In the genomic region with DNA sequence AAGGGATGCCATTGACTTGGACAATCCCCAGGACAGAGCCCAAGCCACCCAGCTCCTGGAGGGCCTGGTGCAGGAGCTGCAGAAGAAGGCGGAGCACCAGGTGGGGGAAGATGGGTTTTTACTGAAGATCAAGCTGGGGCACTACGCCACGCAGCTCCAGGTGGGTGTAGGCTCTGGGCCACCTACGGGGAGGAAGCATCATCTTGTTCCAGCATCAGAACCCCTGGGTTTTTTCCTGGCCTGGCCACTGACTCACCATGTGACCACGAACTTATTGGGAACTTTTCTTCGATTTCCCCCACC, we compare ENCODE assay signal across 9 cellular contexts. TPM values are rescaled to one million over a fixed set of nuclear protein-coding genes. Genes with fewer than 3 reads are reported as not detected.
DNase-seq lines count a peak whose midpoint lies in the region; ATAC-seq and TF ChIP-seq lines count a peak whose summit lies in the region.
"Had no signal": no experiment of that assay in that cellular context is flagged by ENCODE, and none has a peak within 500 bp of the region (broad histone marks: within the 10 kb centered on the region; RNA-seq: fewer than 3 reads in every experiment).

No MANE protein-coding gene starts in this region.

- H3K27ac ChIP-seq in RWPE2 (ENCODE audit: poor library complexity, severe bottlenecking) = no peak overlapping the region
- peak overlapping the region; percentile 93 for H3K27ac ChIP-seq in naive thymus-derived CD4-positive, alpha-beta T cell (ENCODE audit: low read depth, low read length)

- H3K27me3 Mint-ChIP-seq in activated T-cell treated with anti-CD3 and anti-CD28 coated beads, Interleukin-2, amount 50 U/mL, for 4 hours (ENCODE audit: low read depth) = no peaks in the 10 kb centered on the region
- H3K27me3 Mint-ChIP-seq in naive thymus-derived CD4-positive, alpha-beta T cell = no peaks in the 10 kb centered on the region
- no peaks in the 10 kb centered on the region for H3K27me3 Mint-ChIP-seq in stimulated activated naive B cell treated with anti-CD40 and anti-IgM and Interleukin-4, amounts not matched to agents 10 μg/mL and 1 μg/mL and 100 μg/mL, for 72 hours
- peaks cover 24% of the 10 kb centered on the region for H3K27me3 Mint-ChIP-seq in HFFc6 (ENCODE audit: insufficient read depth)

- no peaks in the 10 kb centered on the region for H3K9me3 Mint-ChIP-seq in activated T-cell treated with anti-CD3 and anti-CD28 coated beads, Interleukin-2, amount 50 U/mL, for 4 hours
- H3K9me3 Mint-ChIP-seq in naive thymus-derived CD4-positive, alpha-beta T cell = peaks cover 0 to 2% (median 0%) of the 10 kb centered on the region in 11 donors
- no peaks in the 10 kb centered on the region for H3K9me3 Mint-ChIP-seq in stimulated activated naive B cell treated with anti-CD40 and anti-IgM and Interleukin-4, amounts not matched to agents 10 μg/mL and 1 μg/mL and 100 μg/mL, for 72 hours
- H3K9me3 Mint-ChIP-seq in HFFc6 = no peaks in the 10 kb centered on the region
- H3K9me3 Mint-ChIP-seq: nephron had no signal

- no peaks in the 10 kb centered on the region for H3K4me1 ChIP-seq in RWPE2 (ENCODE audit: insufficient read depth, poor library complexity, severe bottlenecking)
- H3K4me1 ChIP-seq in naive thymus-derived CD4-positive, alpha-beta T cell (ENCODE audit: control insufficient read depth in 2 of 2, insufficient read depth in 2 of 2, low read length in 2 of 2) = peaks cover 18 to 24% of the 10 kb centered on the region in 2 donors

- H3K4me1 Mint-ChIP-seq in activated T-cell treated with anti-CD3 and anti-CD28 coated beads, Interleukin-2, amount 50 U/mL, for 4 hours (ENCODE audit: low read depth) = peaks cover 58% of the 10 kb centered on the region
- H3K4me1 Mint-ChIP-seq in naive thymus-derived CD4-positive, alpha-beta T cell = peaks cover 27 to 63% (median 60%) of the 10 kb centered on the region in 7 donors
- peaks cover 40 to 85% of the 10 kb centered on the region in 2 donors for H3K4me1 Mint-ChIP-seq in stimulated activated naive B cell treated with anti-CD40 and anti-IgM and Interleukin-4, amounts not matched to agents 10 μg/mL and 1 μg/mL and 100 μg/mL, for 72 hours
- H3K4me1 Mint-ChIP-seq in HFFc6 (ENCODE audit: low read depth) = peaks cover 15% of the 10 kb centered on the region

- CTCF ChIA-PET in naive thymus-derived CD4-positive, alpha-beta T cell (lab: Charles Lee) = interaction anchor here (0.8 to 2.9 kb wide), 4 partner anchors 13 to 68 kb away, joined by 3 to 20 read pairs (median 4); no protein-coding TSS in a partner anchor

- DNase-seq in RWPE2 (ENCODE audit: low spot score) = peak; percentile 38
- peak; percentile 79 for DNase-seq in activated T-cell treated with anti-CD3 and anti-CD28 coated beads, Interleukin-2, amount 50 U/mL, for 4 hours
- DNase-seq in naive thymus-derived CD4-positive, alpha-beta T cell = peak in 5 of 9 donors; percentile 36 to 71 (median 47)
- peak; percentile 73 for DNase-seq in stimulated activated naive B cell treated with anti-CD40 and anti-IgM and Interleukin-4, amounts not matched to agents 10 μg/mL and 1 μg/mL and 100 μg/mL, for 72 hours
- DNase-seq in T1000 (lab: John Stamatoyannopoulos, UW) = no peak
- no peak for DNase-seq in HFFc6

- no peak for ATAC-seq in RWPE2 (ENCODE audit: low read depth)
- peak; percentile 32 to 41 for ATAC-seq in activated T-cell treated with anti-CD3 and anti-CD28 coated beads, Interleukin-2, amount 50 U/mL, for 4 hours
- ATAC-seq in naive thymus-derived CD4-positive, alpha-beta T cell = no peak
- ATAC-seq in stimulated activated naive B cell treated with anti-CD40 and anti-IgM and Interleukin-4, amounts not matched to agents 10 μg/mL and 1 μg/mL and 100 μg/mL, for 72 hours (replicated peaks) = peak; percentile 29 to 34
- no peak for ATAC-seq in GM21447 (IDR thresholded peaks at IDR 0.05; ENCODE audit: unreplicated experiment)
- ATAC-seq in HG02840 (IDR thresholded peaks at IDR 0.05; ENCODE audit: low FRiP score, unreplicated experiment) = no peak

- no peak overlapping the region for H3K4me3 ChIP-seq in RWPE2 (ENCODE audit: severe bottlenecking)
- H3K4me3 ChIP-seq in naive thymus-derived CD4-positive, alpha-beta T cell (ENCODE audit: low read length) = peak overlapping the region; percentile 88

- H3K9me3 ChIP-seq in RWPE2 (ENCODE audit: severe bottlenecking) = no peaks in the 10 kb centered on the region
- H3K9me3 ChIP-seq in naive thymus-derived CD4-positive, alpha-beta T cell (ENCODE audit: control insufficient read depth in 2 of 3, low read length in 3 of 3) = no peaks in the 10 kb centered on the region

- no peak for TF ChIP-seq CTCF in RWPE2 (IDR thresholded peaks at IDR 0.05; ENCODE audit: poor library complexity, severe bottlenecking)
- no peak for TF ChIP-seq CTCF in HFFc6 (IDR thresholded peaks at IDR 0.05)

- no peaks in the 10 kb centered on the region for H3K36me3 ChIP-seq in RWPE2 (ENCODE audit: low read depth)
- peaks cover 4 to 37% (median 4%) of the 10 kb centered on the region in 3 experiments for H3K36me3 ChIP-seq in naive thymus-derived CD4-positive, alpha-beta T cell (ENCODE audit: control insufficient read depth in 2 of 3, insufficient read depth in 3 of 3, low read length in 3 of 3)

- no peaks in the 10 kb centered on the region for H3K27me3 ChIP-seq in RWPE2 (ENCODE audit: insufficient read depth, poor library complexity, severe bottlenecking)
- no peaks in the 10 kb centered on the region for H3K27me3 ChIP-seq in naive thymus-derived CD4-positive, alpha-beta T cell (ENCODE audit: control insufficient read depth in 2 of 2, insufficient read depth in 2 of 2, low read length in 2 of 2)

- peak overlapping the region; percentile 42 to 96 (median 93) for H3K27ac Mint-ChIP-seq in naive thymus-derived CD4-positive, alpha-beta T cell
- peak overlapping the region; percentile 99 for H3K27ac Mint-ChIP-seq in stimulated activated naive B cell treated with anti-CD40 and anti-IgM and Interleukin-4, amounts not matched to agents 10 μg/mL and 1 μg/mL and 100 μg/mL, for 72 hours
- H3K27ac Mint-ChIP-seq in HFFc6 = no peak overlapping the region

- intact Hi-C loops in naive thymus-derived CD4-positive, alpha-beta T cell (cut with micrococcal nuclease) = loop anchor here (1.0 to 5.0 kb wide), 6 partner anchors 17 to 317 kb away; a partner anchor contains a TSS

- H3K36me3 Mint-ChIP-seq in activated T-cell treated with anti-CD3 and anti-CD28 coated beads, Interleukin-2, amount 50 U/mL, for 4 hours (ENCODE audit: insufficient read depth) = peaks cover 39% of the 10 kb centered on the region
- H3K36me3 Mint-ChIP-seq in naive thymus-derived CD4-positive, alpha-beta T cell = peaks cover 0 to 21% (median 10%) of the 10 kb centered on the region in 5 donors
- H3K36me3 Mint-ChIP-seq in stimulated activated naive B cell treated with anti-CD40 and anti-IgM and Interleukin-4, amounts not matched to agents 10 μg/mL and 1 μg/mL and 100 μg/mL, for 72 hours = peaks cover 41 to 57% of the 10 kb centered on the region in 2 donors
- H3K36me3 Mint-ChIP-seq in HFFc6 (ENCODE audit: low read depth) = no peaks in the 10 kb centered on the region

- peak overlapping the region; percentile 94 for H3K4me3 Mint-ChIP-seq in activated T-cell treated with anti-CD3 and anti-CD28 coated beads, Interleukin-2, amount 50 U/mL, for 4 hours
- peak overlapping the region; percentile 87 to 96 (median 90) for H3K4me3 Mint-ChIP-seq in naive thymus-derived CD4-positive, alpha-beta T cell
- peak overlapping the region; percentile 89 to 98 for H3K4me3 Mint-ChIP-seq in stimulated activated naive B cell treated with anti-CD40 and anti-IgM and Interleukin-4, amounts not matched to agents 10 μg/mL and 1 μg/mL and 100 μg/mL, for 72 hours
- no peak overlapping the region for H3K4me3 Mint-ChIP-seq in HFFc6

- POLR2A ChIA-PET in naive thymus-derived CD4-positive, alpha-beta T cell (lab: Charles Lee) = interaction anchor here (0.5 to 9.4 kb wide), 10 partner anchors 12 to 109 kb away, joined by 3 to 193 read pairs (median 8); a partner anchor contains a TSS

RNA-seq across cellular contexts. Expression of a gene that starts 1.5 kb away (rescaled TPM):
- total RNA-seq in activated T-cell treated with anti-CD3 and anti-CD28 coated beads, Interleukin-2, amount 50 U/mL, for 4 hours = 100 to 1,000 TPM; 193 to 264 (median 220) TPM
- total RNA-seq in naive thymus-derived CD4-positive, alpha-beta T cell = 100 to 1,000 TPM; 111 to 162 (median 150) TPM
- 100 to 1,000 TPM in 1 of 2 donors, 10 to 100 TPM in 1; 72.8 to 150 TPM for polyA plus RNA-seq in naive thymus-derived CD4-positive, alpha-beta T cell
- 1 to 10 TPM in 1 of 6 experiments, under 1 TPM in 5; 0.27 to 1.0 (median 0.53) TPM for total RNA-seq in HFFc6 (2021; fragmentation: NEBNext Ultra II Directional; extraction: Animal tissue kit (Norgen Biotek cat#: 25700))

RNA-seq across cellular contexts. Expression of a gene that starts 13.6 kb away (rescaled TPM):
- 10 to 100 TPM; 62.9 to 86.7 (median 71.9) TPM for total RNA-seq in activated T-cell treated with anti-CD3 and anti-CD28 coated beads, Interleukin-2, amount 50 U/mL, for 4 hours
- 100 to 1,000 TPM; 143 to 192 (median 183) TPM for total RNA-seq in naive thymus-derived CD4-positive, alpha-beta T cell
- polyA plus RNA-seq in naive thymus-derived CD4-positive, alpha-beta T cell = 100 to 1,000 TPM in 1 of 2 donors, 10 to 100 TPM in 1; 98.0 to 135 TPM
- 10 to 100 TPM; 16.8 to 22.5 (median 20.1) TPM for total RNA-seq in HFFc6 (2021; fragmentation: NEBNext Ultra II Directional; extraction: Animal tissue kit (Norgen Biotek cat#: 25700))

Comparison
In these comparisons a context has a peak if more than half of its experiments do, and no peak if none do; other contexts are left out.
1. ATAC-seq: peak in activated T-cell treated with anti-CD3 and anti-CD28 coated beads, Interleukin-2, amount 50 U/mL, for 4 hours (2 of 2) and stimulated activated naive B cell treated with anti-CD40 and anti-IgM and Interleukin-4, amounts not matched to agents 10 μg/mL and 1 μg/mL and 100 μg/mL, for 72 hours (2 of 2); none in RWPE2 (single experiment), naive thymus-derived CD4-positive, alpha-beta T cell (single experiment), GM21447 (single experiment) and HG02840 (single experiment).
2. DNase-seq: peak in RWPE2 (single experiment), activated T-cell treated with anti-CD3 and anti-CD28 coated beads, Interleukin-2, amount 50 U/mL, for 4 hours (single experiment), naive thymus-derived CD4-positive, alpha-beta T cell (5 of 9) and stimulated activated naive B cell treated with anti-CD40 and anti-IgM and Interleukin-4, amounts not matched to agents 10 μg/mL and 1 μg/mL and 100 μg/mL, for 72 hours (single experiment); none in T1000 (single experiment) and HFFc6 (single experiment).
3. RNA of a gene that starts 1.5 kb away (total RNA-seq): 193 to 264 TPM in activated T-cell treated with anti-CD3 and anti-CD28 coated beads, Interleukin-2, amount 50 U/mL, for 4 hours and 111 to 162 TPM in naive thymus-derived CD4-positive, alpha-beta T cell; 0.27 to 1.0 TPM in HFFc6; every median in the first group is over 10 times any median in the second.